18 cellular contexts compared by ENCODE assay signal in genomic region chr2:207727256-207727655, GRCh38. TPM values are rescaled to one million over a fixed set of nuclear protein-coding genes. Genes with fewer than 3 reads are reported as not detected.
A peak's percentile ranks its signal among the peaks of the same experiment; 100 is the strongest.
DNase-seq lines count a peak whose midpoint lies in the region; ATAC-seq, FAIRE-seq and TF ChIP-seq lines count a peak whose summit lies in the region.
"Had no signal": no experiment of that assay in that cellular context is flagged by ENCODE, and none has a peak within 500 bp of the region (broad histone marks: within the 10 kb centered on the region; RNA-seq: fewer than 3 reads in every experiment).

No MANE protein-coding gene starts in this region.

- intact Hi-C loops in HepG2 (cut with micrococcal nuclease; ENCODE audit: unreplicated experiment) (no loop called here), right lobe of liver (cut with DNase I) (no loop called here), activated B cell treated with CpG ODN at 0.5 μM for 24 hours (cut with micrococcal nuclease) (loop anchor here (2.0 kb wide), 1 partner anchor 14 kb away; no protein-coding TSS in a partner anchor), posterior vena cava (cut with DNase I) (no loop called here)

- H4K20me1 ChIP-seq in HepG2 (ENCODE audit: insufficient read depth, low read length) = no peaks in the 10 kb centered on the region

- no peak overlapping the region for H2AFZ ChIP-seq in HepG2 (ENCODE audit: low read length)

- H3K9me3 ChIP-seq in HepG2 (ENCODE audit: low read length) (no peaks in the 10 kb centered on the region), right lobe of liver (no peaks in the 10 kb centered on the region), endodermal cell (ENCODE audit: control insufficient read depth, low read length) (no peaks in the 10 kb centered on the region)
- H3K9me3 ChIP-seq: stomach had no signal

- WGBS in HepG2 (ENCODE audit: low lambda C conversion rate) = over 99% methylated on average over 3 of the region's 3 CpGs
- 63% methylated on average over 3 of the region's 3 CpGs for WGBS in right lobe of liver (ENCODE audit: insufficient coverage, low coverage, low lambda C conversion rate, missing lambda C conversion rate)
- 87 to 90% methylated on average over 2 to 3 of the region's 3 CpGs for WGBS in endodermal cell (ENCODE audit: insufficient coverage in 1 of 2, insufficient read length in 1 of 2), 2 experiments

- no peak overlapping the region for H3K9ac ChIP-seq in HepG2 (ENCODE audit: insufficient read depth, low read depth, low read length)
- no peak overlapping the region for H3K9ac ChIP-seq in endodermal cell (ENCODE audit: extremely low read depth, low read length, poor library complexity, severe bottlenecking)

- no peak for TF ChIP-seq EP300 in HepG2 (IDR thresholded peaks at IDR 0.05; ENCODE audit: low read depth in 2 of 2, low read length in 2 of 2)
- TF ChIP-seq EP300 in HepG2 (CRISPR knock-in tag; IDR thresholded peaks at IDR 0.05; ENCODE audit: borderline replicate concordance) = no peak

- H3K9me3 Mint-ChIP-seq in activated B cell treated with CpG ODN at 0.5 μM for 24 hours = no peaks in the 10 kb centered on the region
- no peaks in the 10 kb centered on the region for H3K9me3 Mint-ChIP-seq in endodermal cell
- H3K9me3 Mint-ChIP-seq: central memory CD8-positive, alpha-beta T cell had no signal

- H3K4me1 ChIP-seq in HepG2 (ENCODE audit: insufficient read depth, low read length) = peaks cover 15% of the 10 kb centered on the region
- H3K4me1 ChIP-seq in right lobe of liver = peaks cover 0 to 7% (median 0%) of the 10 kb centered on the region in 4 donors
- no peaks in the 10 kb centered on the region for H3K4me1 ChIP-seq in endodermal cell (ENCODE audit: control insufficient read depth, insufficient read depth, low read length)

- DNase-seq in HepG2 (ENCODE audit: low spot score) (no peak), right lobe of liver (no peak), activated B cell treated with CpG ODN at 0.5 μM for 24 hours (no peak), fibroblast of the aortic adventitia (ENCODE audit: low read depth) (peak; percentile 60), posterior vena cava (ENCODE audit: low spot score) (no peak), endodermal cell (no peak), brain microvascular endothelial cell (no peak)
- DNase-seq: activated CD8-positive, alpha-beta memory T cell treated with anti-CD3 and anti-CD28 coated beads for 24 hours; erythroblast; NCI-H2081 treated with DMSO at 0.1 percent for 48 hours; NCI-H774; occipital lobe; SIG-M5; stomach had no signal

- H3K27me3 ChIP-seq in HepG2 (ENCODE audit: control insufficient read depth in 1 of 2, insufficient read depth in 2 of 2, low read length in 2 of 2) = no peaks in the 10 kb centered on the region
- H3K27me3 ChIP-seq in right lobe of liver = no peaks in the 10 kb centered on the region
- no peaks in the 10 kb centered on the region for H3K27me3 ChIP-seq in endodermal cell (ENCODE audit: control insufficient read depth, insufficient read depth, low read length, poor library complexity, severe bottlenecking)
- H3K27me3 ChIP-seq in brain microvascular endothelial cell (replicated peaks) = no peaks in the 10 kb centered on the region
- H3K27me3 ChIP-seq: stomach had no signal

- POLR2A ChIA-PET in HepG2 (lab: Yijun Ruan, JAX) = interaction anchor here (1.6 to 5.3 kb wide), 3 partner anchors 16 to 102 kb away, joined by 3 to 28 read pairs (median 8); partner anchors contain the start of genes CCNYL1 and METTL21A
- POLR2A ChIA-PET in activated B cell treated with CpG ODN at 0.5 μM for 24 hours (lab: Charles Lee) = interaction anchor here (1.8 to 1.9 kb wide), 2 partner anchors 16 to 102 kb away, joined by 10 to 14 read pairs; partner anchors contain the start of genes CCNYL1 and METTL21A

- peak overlapping the region; percentile 56 for H3K27ac Mint-ChIP-seq in activated B cell treated with CpG ODN at 0.5 μM for 24 hours
- H3K27ac Mint-ChIP-seq in endodermal cell = no peak overlapping the region

- ATAC-seq in HepG2 = no peak
- ATAC-seq in right lobe of liver = no peak
- ATAC-seq in activated B cell treated with CpG ODN at 0.5 μM for 24 hours (ENCODE audit: low read depth) = no peak
- no peak for ATAC-seq in GM19035 (IDR thresholded peaks at IDR 0.05; ENCODE audit: unreplicated experiment)

- H3K36me3 Mint-ChIP-seq in activated B cell treated with CpG ODN at 0.5 μM for 24 hours (ENCODE audit: low read depth) = peaks cover 23% of the 10 kb centered on the region
- H3K36me3 Mint-ChIP-seq in endodermal cell (ENCODE audit: low read depth) = peaks cover 15% of the 10 kb centered on the region

- peaks cover 39% of the 10 kb centered on the region for H3K4me1 Mint-ChIP-seq in activated B cell treated with CpG ODN at 0.5 μM for 24 hours
- peaks cover 2% of the 10 kb centered on the region for H3K4me1 Mint-ChIP-seq in endodermal cell

- no peak for TF ChIP-seq RAD21 in HepG2 (CRISPR knock-in tag; IDR thresholded peaks at IDR 0.05)

- CTCF ChIA-PET in HepG2 (lab: Yijun Ruan, JAX; ENCODE audit: low intra/inter-chr PET ratio, low total read pairs) = no interaction called here
- CTCF ChIA-PET in activated B cell treated with CpG ODN at 0.5 μM for 24 hours (lab: Charles Lee) = interaction anchor here (0.5 to 1.7 kb wide), 4 partner anchors 10 to 101 kb away, joined by 3 to 13 read pairs (median 4); partner anchors contain the start of genes CCNYL1 and METTL21A

- in situ Hi-C loops in HepG2 (cut with HindIII; ENCODE audit: extremely low pct_ligation_motif_present, low pct_unique_long_range_greater_than_20kb) = loop anchor here (10.0 kb wide), 1 partner anchor 192 kb away; no protein-coding TSS in a partner anchor
- in situ Hi-C loops in brain microvascular endothelial cell (cut with HindIII; ENCODE audit: low pct_ligation_motif_present, low sequenced_read_pairs) = loop anchor here (25.0 kb wide), 1 partner anchor 335 kb away; no protein-coding TSS in a partner anchor

- no peak for TF ChIP-seq CTCF in HepG2 (CRISPR knock-in tag; IDR thresholded peaks at IDR 0.05)
- no peak for TF ChIP-seq CTCF in right lobe of liver (IDR thresholded peaks at IDR 0.05)
- no peak for TF ChIP-seq CTCF in activated B cell treated with CpG ODN at 0.5 μM for 24 hours (IDR thresholded peaks at IDR 0.05)
- no peak for TF ChIP-seq CTCF in fibroblast of the aortic adventitia (IDR thresholded peaks at IDR 0.05; ENCODE audit: insufficient read depth, low read length)
- no peak for TF ChIP-seq CTCF in endodermal cell (conservative IDR thresholded peaks at IDR 0.05)
- TF ChIP-seq CTCF in brain microvascular endothelial cell (IDR thresholded peaks at IDR 0.05; ENCODE audit: low read depth, low read length, missing control alignments) = no peak

- FAIRE-seq in HepG2 (lab: Jason Lieb, UNC) = no peak
- FAIRE-seq: D721Med had no signal

- H3K27me3 Mint-ChIP-seq in activated B cell treated with CpG ODN at 0.5 μM for 24 hours (no peaks in the 10 kb centered on the region), endodermal cell (ENCODE audit: insufficient read depth) (peaks cover 1% of the 10 kb centered on the region)
- H3K27me3 Mint-ChIP-seq: central memory CD8-positive, alpha-beta T cell had no signal

- peaks cover 5 to 26% of the 10 kb centered on the region in 2 experiments; a peak in 4 of 5 replicates for H3K36me3 ChIP-seq in HepG2 (replicated peaks in 1 of 2; ENCODE audit: control insufficient read depth in 1 of 2, insufficient read depth in 2 of 2, low read length in 2 of 2)
- no peaks in the 10 kb centered on the region for H3K36me3 ChIP-seq in right lobe of liver
- peaks cover 37% of the 10 kb centered on the region for H3K36me3 ChIP-seq in endodermal cell (ENCODE audit: control insufficient read depth, insufficient read depth, low read length)
- peaks cover 6% of the 10 kb centered on the region for H3K36me3 ChIP-seq in brain microvascular endothelial cell (replicated peaks)

- H3K4me2 ChIP-seq in HepG2 (ENCODE audit: low read depth, low read length) = no peak overlapping the region
- H3K4me2 ChIP-seq: smooth muscle cell had no signal

- no peak for TF ChIP-seq POLR2A in HepG2 (IDR thresholded peaks at IDR 0.05; ENCODE audit: insufficient read depth in 1 of 2, low read depth in 2 of 2, low read length in 2 of 2)
- no peak for TF ChIP-seq POLR2A in right lobe of liver (IDR thresholded peaks at IDR 0.05)

- peaks cover 9% of the 10 kb centered on the region for H3K79me2 ChIP-seq in HepG2 (ENCODE audit: insufficient read depth, low read length)

- BruUV-seq in HepG2 (replicated peaks; lab: Mats Ljungman, UMichigan) = TSS peak; percentile 38

- H3K27ac ChIP-seq in HepG2 (ENCODE audit: extremely low read length, insufficient read depth, low read length) (no peak overlapping the region), right lobe of liver (no peak overlapping the region), endodermal cell (ENCODE audit: low read depth, low read length) (no peak overlapping the region), brain microvascular endothelial cell (no peak overlapping the region)
- H3K27ac ChIP-seq: stomach had no signal

- H3K4me3 ChIP-seq in HepG2 (replicated peaks in 1 of 3; ENCODE audit: insufficient read depth in 1 of 3, low read depth in 2 of 3, low read length in 3 of 3) (no peak overlapping the region), right lobe of liver (no peak overlapping the region), fibroblast of the aortic adventitia (ENCODE audit: low read depth, low read length) (no peak overlapping the region), endodermal cell (ENCODE audit: low read length) (no peak overlapping the region), brain microvascular endothelial cell (ENCODE audit: low read depth, low read length) (no peak overlapping the region)
- H3K4me3 ChIP-seq: smooth muscle cell, stomach had no signal

- H3K4me3 Mint-ChIP-seq in activated B cell treated with CpG ODN at 0.5 μM for 24 hours = peak overlapping the region; percentile 33
- H3K4me3 Mint-ChIP-seq in endodermal cell = no peak overlapping the region
- H3K4me3 Mint-ChIP-seq: central memory CD8-positive, alpha-beta T cell had no signal

RNA-seq across cellular contexts. Expression of gene CCNYL1, which starts 15.8 kb away (rescaled TPM):
- 12.5 and 20.2 TPM in 2 replicates for total RNA-seq in HepG2 (2016; rRNA removed; fragmentation: Illumina TruSeq; extraction: Trizol)
- total RNA-seq in HepG2 (2016; cell fraction: cytosol; rRNA removed; fragmentation: Illumina TruSeq; extraction: Trizol; ENCODE audit: low read depth) = 27.0 and 29.5 TPM in 2 replicates
- total RNA-seq in HepG2 (2016; cell fraction: insoluble cytoplasmic fraction; rRNA removed; fragmentation: Illumina TruSeq; extraction: Trizol) = 10.0 and 17.8 TPM in 2 replicates
- total RNA-seq in HepG2 (2016; cell fraction: membrane; rRNA removed; fragmentation: Illumina TruSeq; extraction: Trizol) = 33.7 and 38.3 TPM in 2 replicates
- 16.4 and 19.2 TPM in 2 replicates for total RNA-seq in HepG2 (2016; cell fraction: nucleus; rRNA removed; fragmentation: Illumina TruSeq; extraction: Trizol)
- polyA plus RNA-seq in HepG2 (2011; rRNA removed) = 13.8 and 16.2 TPM in 2 replicates
- 6.9 and 11.0 TPM in 2 replicates for polyA plus RNA-seq in HepG2 (2011; cell fraction: cytosol; rRNA removed)
- 9.8 and 10.3 TPM in 2 replicates for polyA plus RNA-seq in HepG2 (2011; cell fraction: nucleus; rRNA removed)
- 17.2 and 21.4 TPM in 2 replicates for polyA plus RNA-seq in HepG2 (2012)
- polyA plus RNA-seq in HepG2 (2016; cell fraction: cytosol; fragmentation: Illumina TruSeq; extraction: Trizol; ENCODE audit: low read depth) = 43.2 and 48.7 TPM in 2 replicates
- 35.4 and 41.7 TPM in 2 replicates for polyA plus RNA-seq in HepG2 (2016; cell fraction: insoluble cytoplasmic fraction; fragmentation: Illumina TruSeq; extraction: Trizol; ENCODE audit: low read depth)
- 77.8 and 84.1 TPM in 2 replicates for polyA plus RNA-seq in HepG2 (2016; cell fraction: membrane; fragmentation: Illumina TruSeq; extraction: Trizol; ENCODE audit: low read depth)
- polyA plus RNA-seq in HepG2 (2016; cell fraction: nucleus; fragmentation: Illumina TruSeq; extraction: Trizol; ENCODE audit: insufficient read depth, low read depth) = 34.4 and 39.4 TPM in 2 replicates
- polyA minus RNA-seq in HepG2 (2011; rRNA and poly(A)+ RNA removed; ENCODE audit: low replicate concordance) = 3.2 and 9.0 TPM in 2 replicates
- polyA minus RNA-seq in HepG2 (2011; cell fraction: cytosol; rRNA and poly(A)+ RNA removed) = 16.2 and 19.4 TPM in 2 replicates
- 19.1 and 23.7 TPM in 2 replicates for polyA minus RNA-seq in HepG2 (2011; cell fraction: nucleus; rRNA and poly(A)+ RNA removed)
- 10 to 100 TPM in 2 of 6 experiments, 1 to 10 TPM in 4; 7.1 to 11.9 (median 9.4) TPM for total RNA-seq in right lobe of liver
- total RNA-seq in activated B cell treated with CpG ODN at 0.5 μM for 24 hours = 12.2 and 13.5 TPM in 2 replicates
- total RNA-seq in fibroblast of the aortic adventitia (ENCODE audit: low replicate concordance) = 24.6 and 59.5 TPM in 2 replicates
- total RNA-seq in posterior vena cava = 10 to 100 TPM; 17.8 to 34.5 TPM
- 10 to 100 TPM; 19.8 to 22.4 TPM for total RNA-seq in endodermal cell
- 26.6 TPM for polyA plus RNA-seq in endodermal cell (2013, experiment 1 of 2)
- polyA plus RNA-seq in endodermal cell (2013, experiment 2 of 2) = 31.3 TPM

RNA-seq across cellular contexts. Expression of gene FZD5, which starts 42.5 kb away (rescaled TPM):
- 28.9 and 34.3 TPM in 2 replicates for total RNA-seq in HepG2 (2016; rRNA removed; fragmentation: Illumina TruSeq; extraction: Trizol)
- 3.1 and 4.0 TPM in 2 replicates for total RNA-seq in HepG2 (2016; cell fraction: cytosol; rRNA removed; fragmentation: Illumina TruSeq; extraction: Trizol; ENCODE audit: low read depth)
- 27.1 and 33.9 TPM in 2 replicates for total RNA-seq in HepG2 (2016; cell fraction: insoluble cytoplasmic fraction; rRNA removed; fragmentation: Illumina TruSeq; extraction: Trizol)
- total RNA-seq in HepG2 (2016; cell fraction: membrane; rRNA removed; fragmentation: Illumina TruSeq; extraction: Trizol) = 17.9 and 18.6 TPM in 2 replicates
- total RNA-seq in HepG2 (2016; cell fraction: nucleus; rRNA removed; fragmentation: Illumina TruSeq; extraction: Trizol) = 49.9 and 55.0 TPM in 2 replicates
- polyA plus RNA-seq in HepG2 (2011; rRNA removed) = 25.3 and 29.1 TPM in 2 replicates
- 17.7 and 21.9 TPM in 2 replicates for polyA plus RNA-seq in HepG2 (2011; cell fraction: cytosol; rRNA removed)
- 46.8 and 48.3 TPM in 2 replicates for polyA plus RNA-seq in HepG2 (2011; cell fraction: nucleus; rRNA removed)
- 41.5 and 51.6 TPM in 2 replicates for polyA plus RNA-seq in HepG2 (2012)
- 1.9 and 2.0 TPM in 2 replicates for polyA plus RNA-seq in HepG2 (2016; cell fraction: cytosol; fragmentation: Illumina TruSeq; extraction: Trizol; ENCODE audit: low read depth)
- 21.1 and 22.9 TPM in 2 replicates for polyA plus RNA-seq in HepG2 (2016; cell fraction: insoluble cytoplasmic fraction; fragmentation: Illumina TruSeq; extraction: Trizol; ENCODE audit: low read depth)
- polyA plus RNA-seq in HepG2 (2016; cell fraction: membrane; fragmentation: Illumina TruSeq; extraction: Trizol; ENCODE audit: low read depth) = 6.8 and 7.4 TPM in 2 replicates
- polyA plus RNA-seq in HepG2 (2016; cell fraction: nucleus; fragmentation: Illumina TruSeq; extraction: Trizol; ENCODE audit: insufficient read depth, low read depth) = 38.4 and 40.1 TPM in 2 replicates
- 4.3 and 130 TPM in 2 replicates for polyA minus RNA-seq in HepG2 (2011; rRNA and poly(A)+ RNA removed; ENCODE audit: low replicate concordance)
- polyA minus RNA-seq in HepG2 (2011; cell fraction: cytosol; rRNA and poly(A)+ RNA removed) = 61.0 and 69.9 TPM in 2 replicates
- 116 and 135 TPM in 2 replicates for polyA minus RNA-seq in HepG2 (2011; cell fraction: nucleus; rRNA and poly(A)+ RNA removed)
- total RNA-seq in right lobe of liver = 10 to 100 TPM; 18.5 to 37.4 (median 29.3) TPM
- total RNA-seq in activated B cell treated with CpG ODN at 0.5 μM for 24 hours = 0.66 and 0.89 TPM in 2 replicates
- total RNA-seq in fibroblast of the aortic adventitia (ENCODE audit: low replicate concordance) = 1.4 and 2.4 TPM in 2 replicates
- 1 to 10 TPM; 3.4 to 3.7 TPM for total RNA-seq in posterior vena cava
- total RNA-seq in endodermal cell = 1,000 to 10,000 TPM; 1,055 to 1,188 TPM
- 95.5 TPM for polyA plus RNA-seq in endodermal cell (2013, experiment 1 of 2)
- polyA plus RNA-seq in endodermal cell (2013, experiment 2 of 2) = 122 TPM

Comparison
In these comparisons a context has a peak if more than half of its experiments do, and no peak if none do; other contexts are left out.
1. RNA of gene FZD5, which starts 42.5 kb away (total RNA-seq): 1,055 to 1,188 TPM in endodermal cell; 3.1 to 55.0 TPM in HepG2, 18.5 to 37.4 TPM in right lobe of liver, 3.4 to 3.7 TPM in posterior vena cava, 1.4 to 2.4 TPM in fibroblast of the aortic adventitia and 0.66 to 0.89 TPM in activated B cell treated with CpG ODN at 0.5 μM for 24 hours; every median in the first group is over 10 times any median in the second.